7 cellular contexts compared by ENCODE assay signal in genomic region chr3:170884109-170884930, GRCh38. TPM values are rescaled to one million over a fixed set of nuclear protein-coding genes. Genes with fewer than 3 reads are reported as not detected.
DNase-seq lines count a peak whose midpoint lies in the region; ATAC-seq, FAIRE-seq and TF ChIP-seq lines count a peak whose summit lies in the region.
"Not testable (repeated sequence)": the region's sequence is repeated elsewhere in the genome, so short reads cannot be mapped to it uniquely, and the experiment has no call there.

No MANE protein-coding gene starts in this region.

- not testable (repeated sequence) for H3K36me3 ChIP-seq in HUES6 (ENCODE audit: control insufficient read depth, insufficient read depth, low read length); Panc1 (ENCODE audit: control insufficient read depth, insufficient read depth, low read length); K562 (ENCODE audit: control insufficient read depth, insufficient read depth, low read length); iPS-15b (ENCODE audit: control insufficient read depth, insufficient read depth, low read length)

- not testable (repeated sequence) for TF ChIP-seq EP300 in K562 (IDR thresholded peaks at IDR 0.05; ENCODE audit: low read length)

- H3K4me2 ChIP-seq in K562 (ENCODE audit: insufficient read depth, low read length), result peak overlapping the region; percentile 72

- POLR2A ChIA-PET in Panc1 (lab: Charles Lee) (interaction anchor here (1.5 kb wide), 1 partner anchor 15 kb away, joined by 7 read pairs; the partner anchor contains the start of gene RPL22L1), K562 (lab: Yijun Ruan, JAX) (interaction anchor here (0.7 to 3.5 kb wide), 5 partner anchors 12 to 55 kb away, joined by 3 to 17 read pairs (median 4); partner anchors contain the start of genes EIF5A2 and RPL22L1)

- intact Hi-C loops in Panc1 (cut with micrococcal nuclease; ENCODE audit: unreplicated experiment); K562 (cut with micrococcal nuclease): not testable (repeated sequence)

- not testable (repeated sequence) for TF ChIP-seq CTCF in GM12864 (IDR thresholded peaks at IDR 0.05; ENCODE audit: low read depth, low read length, missing control alignments); Panc1 (IDR thresholded peaks at IDR 0.05); K562 (IDR thresholded peaks at IDR 0.05 in 2 of 3, conservative IDR thresholded peaks at IDR 0.05 in 1 of 3; ENCODE audit: insufficient read depth in 2 of 3, low read depth in 1 of 3, low read length in 3 of 3)

- CTCF ChIA-PET in Panc1 (lab: Charles Lee); K562 (lab: Yijun Ruan, JAX; ENCODE audit: low intra/inter-chr PET ratio): not testable (repeated sequence)

- not testable (repeated sequence) for H3K9me1 ChIP-seq in K562 (ENCODE audit: control insufficient read depth, insufficient read depth, low read length)

- in situ Hi-C loops in Panc1 (cut with HindIII; ENCODE audit: low pct_unique_long_range_greater_than_20kb, low sequenced_read_pairs); K562 (cut with MboI): not testable (repeated sequence)

- not testable (repeated sequence) for H3K4me1 ChIP-seq in HUES6 (ENCODE audit: control insufficient read depth, insufficient read depth, low read length); Panc1 (ENCODE audit: control insufficient read depth, insufficient read depth, low read length); K562 (replicated peaks in 1 of 2; ENCODE audit: control insufficient read depth in 2 of 2, insufficient read depth in 2 of 2, low read length in 2 of 2); iPS-15b (ENCODE audit: control insufficient read depth, insufficient read depth, low read length)

- not testable (repeated sequence) for H3K27me3 ChIP-seq in HUES6 (ENCODE audit: control insufficient read depth, insufficient read depth, low read length); Panc1 (ENCODE audit: control insufficient read depth, insufficient read depth, low read length); K562 (ENCODE audit: control insufficient read depth in 2 of 2, insufficient read depth in 2 of 2, low read length in 2 of 2); iPS-15b (ENCODE audit: control insufficient read depth, insufficient read depth, low read length)

- not testable (repeated sequence) for TF ChIP-seq POLR2A in K562 (conservative IDR thresholded peaks at IDR 0.05)

- not testable (repeated sequence) for H3K79me2 ChIP-seq in K562 (ENCODE audit: control insufficient read depth, insufficient read depth, low read length)

- not testable (repeated sequence) for H4K20me1 ChIP-seq in K562 (replicated peaks; ENCODE audit: control insufficient read depth, insufficient read depth, low read length)

- under 1% methylated on average over 11 of the region's 24 CpGs for WGBS in K562 (ENCODE audit: insufficient coverage, low coverage, missing lambda C conversion rate)

- not testable (repeated sequence) for H3K9me3 ChIP-seq in HUES6 (ENCODE audit: control insufficient read depth, insufficient read depth, low read depth, low read length); Panc1 (ENCODE audit: control insufficient read depth, insufficient read depth, low read depth, low read length); K562 (replicated peaks; ENCODE audit: control insufficient read depth, insufficient read depth, low read depth, low read length); iPS-15b (ENCODE audit: control insufficient read depth, insufficient read depth, low read length)

- peak overlapping the region; percentile 90 for H2AFZ ChIP-seq in K562 (ENCODE audit: low read depth, low read length)

- not testable (repeated sequence) for TF ChIP-seq RAD21 in K562 (CRISPR knock-in tag; conservative IDR thresholded peaks at IDR 0.05 in 1 of 2, IDR thresholded peaks at IDR 0.05 in 1 of 2)

- ATAC-seq in Panc1 (peak; percentile 76), K562 (peak; percentile 86)

- H3K4me3 ChIP-seq in GM12864 (ENCODE audit: low read depth, low read length), result peak overlapping the region; percentile 8
- H3K4me3 ChIP-seq in HUES6 (ENCODE audit: low read depth, low read length), result peak overlapping the region; percentile 45; the same call in 1 of the 2 replicates
- peak overlapping the region; percentile 32 to 49 for H3K4me3 ChIP-seq in Panc1 (ENCODE audit: low read depth in 2 of 2, low read length in 2 of 2)
- peak overlapping the region; percentile 38 for H3K4me3 ChIP-seq in K562
- peak overlapping the region; percentile 13 for H3K4me3 ChIP-seq in iPS-15b (ENCODE audit: low read depth, low read length)

- not testable (repeated sequence) for FAIRE-seq in K562 (lab: Jason Lieb, UNC)

- peak; percentile 22 for DNase-seq in DMS114 treated with DMSO at 0.1 percent for 48 hours (lab: John Stamatoyannopoulos, UW; ENCODE audit: unreplicated experiment)
- not testable (repeated sequence) for DNase-seq in GM12864 (ENCODE audit: low read depth); Panc1 (ENCODE audit: low read depth, low spot score)
- peak; percentile 7 for DNase-seq in NCI-H748 (lab: John Stamatoyannopoulos, UW; ENCODE audit: unreplicated experiment)
- DNase-seq in K562 (ENCODE audit: extremely low read depth in 1 of 4, low spot score in 3 of 4), result peak in 1 of 4 experiments; percentile 46

- not testable (repeated sequence) for H3K9ac ChIP-seq in HUES6 (ENCODE audit: low read length); iPS-15b (ENCODE audit: low read depth, low read length)
- H3K9ac ChIP-seq in K562 (ENCODE audit: insufficient read depth in 1 of 2, low read depth in 2 of 2, low read length in 2 of 2), result peak overlapping the region; percentile 5 to 68; a peak in 2 of 4 replicates

- H3K27ac ChIP-seq in HUES6 (ENCODE audit: low read depth, low read length), result not testable (repeated sequence)
- peak overlapping the region; percentile 34; the same call in 1 of the 2 replicates for H3K27ac ChIP-seq in Panc1 (ENCODE audit: low read length)
- peak overlapping the region; percentile 69; the same call in 2 of the 3 replicates for H3K27ac ChIP-seq in K562 (ENCODE audit: extremely low read depth, low read depth, low read length)

- BruUV-seq in Panc1 (replicated peaks; lab: Mats Ljungman, UMichigan), result not testable (repeated sequence)
- BruUV-seq in K562 (replicated peaks; lab: Mats Ljungman, UMichigan), result TSS peak; percentile 64

TF ChIP-seq in K562, 482 proteins besides CTCF, POLR2A, EP300 and RAD21 (continues in another document):
- 0 out of 2 replicates have a peak, but pooled peaks have one; percentile 29 for TF ChIP-seq CXXC5 (CRISPR knock-in tag; IDR thresholded peaks at IDR 0.05)
- peak in 1 of 2 experiments; percentile 20; a peak in 1 of 4 replicates for TF ChIP-seq TRIM24 (IDR thresholded peaks at IDR 0.05)
- TF ChIP-seq SMARCA4 (IDR thresholded peaks at IDR 0.05), result 0 out of 2 replicates have a peak, but pooled peaks have one; percentile 22
- peak; percentile 75 for TF ChIP-seq SUPT5H (IDR thresholded peaks at IDR 0.05)
- TF ChIP-seq POLR2B (IDR thresholded peaks at IDR 0.05; ENCODE audit: low read depth, partially characterized antibody), result peak; percentile 68
- peak; percentile 84 for TF ChIP-seq TAF9B (IDR thresholded peaks at IDR 0.05; ENCODE audit: partially characterized antibody)

RNA-seq across cellular contexts. Expression of gene RPL22L1, which starts 14.3 kb away (rescaled TPM):
- 35.2 TPM for total RNA-seq in Panc1 (2021; ENCODE audit: unreplicated experiment)
- polyA plus RNA-seq in Panc1 (2012; ENCODE audit: insufficient read length), result 17.5 TPM
- 14.7 and 33.8 TPM in 2 replicates for total RNA-seq in K562 (2011; cell fraction: chromatin; rRNA removed; ENCODE audit: low replicate concordance)
- 13.4 and 13.8 TPM in 2 replicates for total RNA-seq in K562 (2011; cell fraction: nucleolus; rRNA removed)
- 28.4 and 41.3 TPM in 2 replicates for total RNA-seq in K562 (2011; cell fraction: nucleoplasm; rRNA removed)
- 31.6 and 67.6 TPM in 2 replicates for total RNA-seq in K562 (2014; rRNA removed)
- 139 and 156 TPM in 2 replicates for total RNA-seq in K562 (2014; rRNA removed; fragmentation: Illumina TruSeq; extraction: Trizol)
- 120 and 137 TPM in 2 replicates for total RNA-seq in K562 (2015; rRNA removed; fragmentation: Illumina TruSeq; extraction: Trizol)
- 53.9 and 64.7 TPM in 2 replicates for total RNA-seq in K562 (2021)
- 64.5 and 98.3 TPM in 2 replicates for polyA plus RNA-seq in K562 (2011; rRNA removed)
- polyA plus RNA-seq in K562 (2011; cell fraction: cytosol; rRNA removed), result 10.8 and 27.7 TPM in 2 replicates
- 17.0 and 24.0 TPM in 2 replicates for polyA plus RNA-seq in K562 (2011; cell fraction: nucleus; rRNA removed)
- 60.5 and 95.5 TPM in 2 replicates for polyA plus RNA-seq in K562 (2012)
- polyA plus RNA-seq in K562 (2014; fragmentation: Illumina TruSeq; extraction: Trizol), result 84.4 and 99.0 TPM in 2 replicates
- 100 to 1,000 TPM; 108 to 111 TPM for polyA plus RNA-seq in K562 (2014; fragmentation: Nextera tagmentation; extraction: Ambion mirVana)
- 141 and 198 TPM in 2 replicates for polyA plus RNA-seq in K562 (2014; rRNA removed)
- 30.1 and 30.6 TPM in 2 replicates for polyA minus RNA-seq in K562 (2011; rRNA and poly(A)+ RNA removed)
- polyA minus RNA-seq in K562 (2011; cell fraction: cytosol; rRNA and poly(A)+ RNA removed), result 5.5 and 30.3 TPM in 2 replicates
- 14.9 and 22.3 TPM in 2 replicates for polyA minus RNA-seq in K562 (2011; cell fraction: nucleus; rRNA and poly(A)+ RNA removed)

RNA-seq across cellular contexts. Expression of gene EIF5A2, which starts 24.1 kb away (rescaled TPM):
- total RNA-seq in Panc1 (2021; ENCODE audit: unreplicated experiment) (72.0 TPM), K562 (2014; rRNA removed) (3.7 and 3.9 TPM in 2 replicates), K562 (2014; rRNA removed; fragmentation: Illumina TruSeq; extraction: Trizol) (15.9 and 23.5 TPM in 2 replicates), K562 (2015; rRNA removed; fragmentation: Illumina TruSeq; extraction: Trizol) (9.0 and 9.6 TPM in 2 replicates), K562 (2021) (18.2 and 21.0 TPM in 2 replicates)
- polyA plus RNA-seq in Panc1 (2012; ENCODE audit: insufficient read length), result 27.2 TPM
- total RNA-seq in K562 (2011; cell fraction: chromatin; rRNA removed; ENCODE audit: low replicate concordance), result 2.8 and 5.8 TPM in 2 replicates
- 1.8 TPM in 2 replicates for total RNA-seq in K562 (2011; cell fraction: nucleolus; rRNA removed)
- total RNA-seq in K562 (2011; cell fraction: nucleoplasm; rRNA removed), result 2.3 and 6.8 TPM in 2 replicates
- polyA plus RNA-seq in K562 (2011; rRNA removed) (10.7 and 17.6 TPM in 2 replicates), K562 (2014; fragmentation: Illumina TruSeq; extraction: Trizol) (13.9 and 15.6 TPM in 2 replicates), K562 (2014; fragmentation: Nextera tagmentation; extraction: Ambion mirVana) (10 to 100 TPM; 17.9 to 18.3 TPM), K562 (2014; rRNA removed) (9.5 and 10.8 TPM in 2 replicates)
- 2.7 and 2.8 TPM in 2 replicates for polyA plus RNA-seq in K562 (2011; cell fraction: cytosol; rRNA removed)
- polyA plus RNA-seq in K562 (2011; cell fraction: nucleus; rRNA removed), result 1.1 and 2.1 TPM in 2 replicates
- polyA plus RNA-seq in K562 (2012), result 12.8 and 15.1 TPM in 2 replicates
- 19.7 and 23.8 TPM in 2 replicates for polyA minus RNA-seq in K562 (2011; rRNA and poly(A)+ RNA removed)
- 4.6 and 4.9 TPM in 2 replicates for polyA minus RNA-seq in K562 (2011; cell fraction: cytosol; rRNA and poly(A)+ RNA removed)
- polyA minus RNA-seq in K562 (2011; cell fraction: nucleus; rRNA and poly(A)+ RNA removed), result 1.5 and 2.7 TPM in 2 replicates
